ENCODE assay signal across 22 cellular contexts in genomic region chr19:9150650-9151049, GRCh38. TPM values are rescaled to one million over a fixed set of nuclear protein-coding genes. Genes with fewer than 3 reads are reported as not detected.
"Had no signal": no experiment of that assay in that cellular context is flagged by ENCODE, and none has a peak within 500 bp of the region (broad histone marks: within the 10 kb centered on the region; RNA-seq: fewer than 3 reads in every experiment).

No MANE protein-coding gene starts in this region.

- H3K27ac ChIP-seq: cardiac muscle cell, gastrocnemius medialis, heart left ventricle, left ventricle myocardium inferior, ovary, sigmoid colon, SJSA1, thyroid gland had no signal

- H3K4me3 Mint-ChIP-seq: activated B cell treated with CpG ODN at 0.5 μM for 24 hours; activated CD4-positive, alpha-beta memory T cell treated with anti-CD3 and anti-CD28 coated beads for 36 hours; naive B cell had no signal

- H3K4me1 ChIP-seq: sigmoid colon, SJSA1, thyroid gland had no signal

- H3K36me3 ChIP-seq: cardiac muscle cell, ovary had no signal

- H3K4me3 ChIP-seq: cardiac muscle cell, gastrocnemius medialis, heart left ventricle, left ventricle myocardium inferior, mucosa of descending colon, ovary, sigmoid colon, SJSA1, thyroid gland had no signal

- H3K9me3 ChIP-seq: thyroid gland had no signal

- DNase-seq: activated B cell treated with CpG ODN at 0.5 μM for 24 hours; activated CD4-positive, alpha-beta memory T cell treated with anti-CD3 and anti-CD28 coated beads for 36 hours; activated CD4-positive, alpha-beta T cell treated with anti-CD3 and anti-CD28 coated beads for 4 hours; activated naive CD4-positive, alpha-beta T cell treated with anti-CD3 and anti-CD28 coated beads, Interleukin-2, amount 50 U/mL, for 16 hours; activated T-cell treated with anti-CD3 and anti-CD28 coated beads, Interleukin-2, amount 50 U/mL, for 1 hour; gastrocnemius medialis; heart left ventricle; left ventricle myocardium inferior; mucosa of descending colon; naive B cell; ovary; sigmoid colon; stimulated activated naive CD4-positive, alpha-beta T cell; thyroid gland had no signal

- H3K27ac Mint-ChIP-seq: activated B cell treated with CpG ODN at 0.5 μM for 24 hours; activated CD4-positive, alpha-beta memory T cell treated with anti-CD3 and anti-CD28 coated beads for 36 hours had no signal

- H3K27me3 Mint-ChIP-seq: activated B cell treated with CpG ODN at 0.5 μM for 24 hours; activated CD4-positive, alpha-beta memory T cell treated with anti-CD3 and anti-CD28 coated beads for 36 hours; naive B cell had no signal

- ATAC-seq: gastrocnemius medialis, heart left ventricle had no signal

- H3K27me3 ChIP-seq: cardiac muscle cell, gastrocnemius medialis, heart left ventricle, ovary, sigmoid colon, SJSA1, thyroid gland had no signal

RNA-seq across cellular contexts. Expression of gene OR7G3, which starts 23.9 kb away (rescaled TPM):
- total RNA-seq: activated B cell treated with CpG ODN at 0.5 μM for 24 hours; activated CD4-positive, alpha-beta memory T cell treated with anti-CD3 and anti-CD28 coated beads for 36 hours; cardiac muscle cell; esophagus mucosa; gastrocnemius medialis; heart left ventricle; kidney epithelial cell; left ventricle myocardium inferior; mucosa of descending colon; ovary; pulmonary artery endothelial cell; sigmoid colon; SJSA1; subcutaneous adipose tissue; T-helper 2 cell treated with Interferon-gamma antibody and Interleukin-4, amounts not matched to agents 100 ng/mL and 5 ng/mL, for 36 hours; thyroid gland; urinary bladder had no signal
- polyA plus RNA-seq: cardiac muscle cell, heart left ventricle, ovary, sigmoid colon, urinary bladder had no signal

RNA-seq across cellular contexts. Expression of gene OR7D2, which starts 28.1 kb away (rescaled TPM):
- total RNA-seq: activated B cell treated with CpG ODN at 0.5 μM for 24 hours, esophagus mucosa, heart left ventricle, kidney epithelial cell, mucosa of descending colon, ovary, pulmonary artery endothelial cell, sigmoid colon, subcutaneous adipose tissue, urinary bladder had no signal
- polyA plus RNA-seq: cardiac muscle cell, heart left ventricle, ovary had no signal

RNA-seq across cellular contexts. Expression of gene OR7G1, which starts 35.1 kb away (rescaled TPM):
- total RNA-seq: activated B cell treated with CpG ODN at 0.5 μM for 24 hours; activated CD4-positive, alpha-beta memory T cell treated with anti-CD3 and anti-CD28 coated beads for 36 hours; cardiac muscle cell; esophagus mucosa; gastrocnemius medialis; heart left ventricle; kidney epithelial cell; left ventricle myocardium inferior; mucosa of descending colon; ovary; pulmonary artery endothelial cell; sigmoid colon; SJSA1; subcutaneous adipose tissue; T-helper 2 cell treated with Interferon-gamma antibody and Interleukin-4, amounts not matched to agents 100 ng/mL and 5 ng/mL, for 36 hours; thyroid gland; urinary bladder had no signal
- polyA plus RNA-seq: cardiac muscle cell, heart left ventricle, ovary, sigmoid colon, urinary bladder had no signal

RNA-seq across cellular contexts. Expression of gene OR7G2, which starts 43.4 kb away (rescaled TPM):
- total RNA-seq: activated B cell treated with CpG ODN at 0.5 μM for 24 hours; activated CD4-positive, alpha-beta memory T cell treated with anti-CD3 and anti-CD28 coated beads for 36 hours; cardiac muscle cell; esophagus mucosa; gastrocnemius medialis; heart left ventricle; kidney epithelial cell; left ventricle myocardium inferior; mucosa of descending colon; ovary; pulmonary artery endothelial cell; sigmoid colon; SJSA1; subcutaneous adipose tissue; T-helper 2 cell treated with Interferon-gamma antibody and Interleukin-4, amounts not matched to agents 100 ng/mL and 5 ng/mL, for 36 hours; thyroid gland; urinary bladder had no signal
- polyA plus RNA-seq: cardiac muscle cell, heart left ventricle, ovary, sigmoid colon, urinary bladder had no signal
